8 cellular contexts compared by ENCODE assay signal in genomic region chr18:63322908-63323634, GRCh38. TPM values are rescaled to one million over a fixed set of nuclear protein-coding genes. Genes with fewer than 3 reads are reported as not detected.
DNase-seq lines count a peak whose midpoint lies in the region; ATAC-seq and TF ChIP-seq lines count a peak whose summit lies in the region.

No MANE protein-coding gene starts in this region.

- H3K27me3 ChIP-seq in right atrium auricular region, result no peaks in the 10 kb centered on the region

- no peak overlapping the region for H3K4me3 ChIP-seq in right atrium auricular region

- no peaks in the 10 kb centered on the region for H3K36me3 ChIP-seq in right atrium auricular region

- DNase-seq in GM10266 (ENCODE audit: extremely low spot score) (peak; percentile 71), MV-4-11 (lab: John Stamatoyannopoulos, UW) (peak; percentile 61), SIG-M5 (lab: John Stamatoyannopoulos, UW) (peak; percentile 48), amniotic stem cell (lab: John Stamatoyannopoulos, UW) (peak; percentile 68), right atrium auricular region (ENCODE audit: low spot score) (no peak), retina (peak; percentile 67)

- H3K9me3 ChIP-seq in right atrium auricular region, result no peaks in the 10 kb centered on the region

- H3K27ac ChIP-seq in right atrium auricular region, result peak overlapping the region; percentile 34 to 47

- H3K4me1 ChIP-seq in right atrium auricular region, result peaks cover 0 to 24% of the 10 kb centered on the region in 2 donors

- TF ChIP-seq CTCF in GM10266 (IDR thresholded peaks at IDR 0.05; ENCODE audit: control insufficient read depth, insufficient read depth, low read depth, missing control alignments) (peak; percentile 51), right atrium auricular region (IDR thresholded peaks at IDR 0.05) (peak; percentile 60 to 82)

- no peak for ATAC-seq in HG02678 (IDR thresholded peaks at IDR 0.05; ENCODE audit: unreplicated experiment)
- ATAC-seq in HG03432 (IDR thresholded peaks at IDR 0.05; ENCODE audit: unreplicated experiment), result no peak

RNA-seq across cellular contexts. Expression of gene BCL2, which starts 3.5 kb away (rescaled TPM):
- 1 to 10 TPM; 6.5 to 8.0 TPM for total RNA-seq in right atrium auricular region

RNA-seq across cellular contexts. Expression of gene KDSR, which starts 43.9 kb away (rescaled TPM):
- total RNA-seq in right atrium auricular region, result 10 to 100 TPM; 32.7 to 33.8 TPM
